8 cellular contexts compared by ENCODE assay signal in the genomic region with DNA sequence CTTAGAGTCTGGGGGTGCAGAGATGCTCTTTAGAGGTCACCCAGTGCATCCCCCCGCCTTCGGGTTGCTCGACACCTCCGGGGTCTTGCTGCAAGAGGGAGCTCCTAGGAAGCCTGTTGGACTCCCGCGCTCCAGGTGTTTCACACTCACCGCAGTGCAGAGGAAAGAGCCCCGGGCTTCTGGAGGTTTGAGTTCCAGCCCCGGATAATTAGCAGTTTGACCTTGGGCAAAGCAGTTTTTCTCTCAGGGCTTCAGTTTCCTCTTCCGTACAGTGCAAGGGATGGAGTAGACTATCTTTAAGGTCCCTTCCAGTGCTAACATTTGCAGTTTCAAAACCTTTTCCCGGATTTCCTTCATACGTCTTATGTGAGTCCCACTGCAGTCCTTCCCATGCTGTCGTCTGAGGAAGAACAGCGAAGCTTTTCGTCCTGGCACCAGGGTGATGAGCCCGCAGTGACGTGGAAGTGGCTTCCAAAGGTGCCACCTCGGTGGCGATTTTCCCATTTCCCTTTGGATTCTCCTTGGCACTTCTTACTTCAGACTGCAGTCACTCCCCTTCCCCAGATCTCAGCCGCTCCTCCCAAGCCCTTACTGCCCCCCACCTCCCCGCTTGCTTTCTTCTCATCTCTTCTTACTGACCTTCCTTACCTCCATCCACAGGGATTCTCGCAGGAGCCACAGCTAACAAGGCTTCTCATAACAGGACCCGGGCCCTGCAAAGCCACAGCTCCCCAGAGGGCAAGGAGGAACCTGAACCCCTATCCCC. TPM values are rescaled to one million over a fixed set of nuclear protein-coding genes. Genes with fewer than 3 reads are reported as not detected.
DNase-seq lines count a peak whose midpoint lies in the region; ATAC-seq and TF ChIP-seq lines count a peak whose summit lies in the region.

No MANE protein-coding gene starts in this region.

- H3K4me1 Mint-ChIP-seq in activated naive CD4-positive, alpha-beta T cell treated with anti-CD3 and anti-CD28 coated beads, Interleukin-2, amount 10 ng/mL, durations not matched to agents 7 days and 5 days = peaks cover 48% of the 10 kb centered on the region
- H3K4me1 Mint-ChIP-seq in activated CD4-positive, alpha-beta memory T cell treated with anti-CD3 and anti-CD28 coated beads, Interleukin-2, amount 10 ng/mL, durations not matched to agents 7 days and 5 days = peaks cover 49% of the 10 kb centered on the region

- no peak for TF ChIP-seq CTCF in spleen (IDR thresholded peaks at IDR 0.05 in 8 of 11, conservative IDR thresholded peaks at IDR 0.05 in 3 of 11)

- no peak for DNase-seq in activated naive CD4-positive, alpha-beta T cell treated with anti-CD3 and anti-CD28 coated beads, Interleukin-2, amount 10 ng/mL, durations not matched to agents 7 days and 5 days
- DNase-seq in activated naive CD4-positive, alpha-beta T cell (lab: John Stamatoyannopoulos, UW) = no peak
- no peak for DNase-seq in activated CD4-positive, alpha-beta memory T cell treated with anti-CD3 and anti-CD28 coated beads, Interleukin-2, amount 10 ng/mL, durations not matched to agents 7 days and 5 days
- no peak for DNase-seq in iPS DF 6.9 (ENCODE audit: low read depth, low spot score)
- no peak for DNase-seq in spleen
- no peak for DNase-seq in GM19240 (ENCODE audit: insufficient read length, low spot score)
- DNase-seq in stimulated activated CD4-positive, alpha-beta T cell treated with anti-CD3 and anti-CD28 coated beads, Interleukin-4, amount 100 ng/mL, for 24 hours = no peak

- POLR2A ChIA-PET in activated CD4-positive, alpha-beta memory T cell treated with anti-CD3 and anti-CD28 coated beads, Interleukin-2, amount 10 ng/mL, durations not matched to agents 7 days and 5 days (lab: Charles Lee) = interaction anchor here (0.6 to 10.7 kb wide), 13 partner anchors 13 to 141 kb away, joined by 3 to 299 read pairs (median 5); a partner anchor contains a TSS

- no peaks in the 10 kb centered on the region for H3K9me3 Mint-ChIP-seq in activated naive CD4-positive, alpha-beta T cell treated with anti-CD3 and anti-CD28 coated beads, Interleukin-2, amount 10 ng/mL, durations not matched to agents 7 days and 5 days
- H3K9me3 Mint-ChIP-seq in activated CD4-positive, alpha-beta memory T cell treated with anti-CD3 and anti-CD28 coated beads, Interleukin-2, amount 10 ng/mL, durations not matched to agents 7 days and 5 days = no peaks in the 10 kb centered on the region

- H3K27ac ChIP-seq in iPS DF 6.9 (ENCODE audit: low read length) (no peak overlapping the region), spleen (peak overlapping the region; percentile 14 to 90 (median 85))

- H3K9me3 ChIP-seq in iPS DF 6.9 (ENCODE audit: control insufficient read depth, insufficient read depth, low read length) = no peaks in the 10 kb centered on the region
- H3K9me3 ChIP-seq in spleen = no peaks in the 10 kb centered on the region

- intact Hi-C loops in spleen (cut with DNase I; ENCODE audit: low total_unique reads) = no loop called here

- ATAC-seq in HG03045 (IDR thresholded peaks at IDR 0.05; ENCODE audit: unreplicated experiment) = no peak

- H3K27me3 Mint-ChIP-seq in activated naive CD4-positive, alpha-beta T cell treated with anti-CD3 and anti-CD28 coated beads, Interleukin-2, amount 10 ng/mL, durations not matched to agents 7 days and 5 days = peaks cover 6% of the 10 kb centered on the region
- H3K27me3 Mint-ChIP-seq in activated CD4-positive, alpha-beta memory T cell treated with anti-CD3 and anti-CD28 coated beads, Interleukin-2, amount 10 ng/mL, durations not matched to agents 7 days and 5 days = no peaks in the 10 kb centered on the region

- H3K36me3 ChIP-seq in iPS DF 6.9 (ENCODE audit: control insufficient read depth, insufficient read depth, low read length) (peaks cover 17% of the 10 kb centered on the region; the same call in 1 of the 2 replicates), spleen (peaks cover 0 to 65% (median 44%) of the 10 kb centered on the region in 6 donors)

- CTCF ChIA-PET in activated naive CD4-positive, alpha-beta T cell treated with anti-CD3 and anti-CD28 coated beads, Interleukin-2, amount 10 ng/mL, durations not matched to agents 7 days and 5 days (lab: Charles Lee) = interaction anchor here (0.7 to 7.4 kb wide), 14 partner anchors 10 to 195 kb away, joined by 3 to 195 read pairs (median 8); a partner anchor contains a TSS
- CTCF ChIA-PET in activated CD4-positive, alpha-beta memory T cell treated with anti-CD3 and anti-CD28 coated beads, Interleukin-2, amount 10 ng/mL, durations not matched to agents 7 days and 5 days (lab: Charles Lee) = interaction anchor here (0.7 to 6.8 kb wide), 27 partner anchors 13 to 203 kb away, joined by 3 to 126 read pairs (median 5); a partner anchor contains a TSS

- H3K36me3 Mint-ChIP-seq in activated naive CD4-positive, alpha-beta T cell treated with anti-CD3 and anti-CD28 coated beads, Interleukin-2, amount 10 ng/mL, durations not matched to agents 7 days and 5 days = peaks cover 43% of the 10 kb centered on the region
- peaks cover 46% of the 10 kb centered on the region for H3K36me3 Mint-ChIP-seq in activated CD4-positive, alpha-beta memory T cell treated with anti-CD3 and anti-CD28 coated beads, Interleukin-2, amount 10 ng/mL, durations not matched to agents 7 days and 5 days (ENCODE audit: low read depth)

- peak overlapping the region; percentile 92 for H3K4me3 Mint-ChIP-seq in activated naive CD4-positive, alpha-beta T cell treated with anti-CD3 and anti-CD28 coated beads, Interleukin-2, amount 10 ng/mL, durations not matched to agents 7 days and 5 days
- peak overlapping the region; percentile 89 for H3K4me3 Mint-ChIP-seq in activated CD4-positive, alpha-beta memory T cell treated with anti-CD3 and anti-CD28 coated beads, Interleukin-2, amount 10 ng/mL, durations not matched to agents 7 days and 5 days

- no peak for TF ChIP-seq POLR2A in spleen (IDR thresholded peaks at IDR 0.05)

- H3K4me3 ChIP-seq in iPS DF 6.9 (ENCODE audit: low read length) = peak overlapping the region; percentile 91
- H3K4me3 ChIP-seq in spleen = peak overlapping the region; percentile 78 to 99 (median 91)

- H3K27me3 ChIP-seq in iPS DF 6.9 (ENCODE audit: control insufficient read depth, insufficient read depth, low read length) (no peaks in the 10 kb centered on the region), spleen (replicated peaks in 1 of 7) (no peaks in the 10 kb centered on the region)

- H3K27ac Mint-ChIP-seq in activated naive CD4-positive, alpha-beta T cell treated with anti-CD3 and anti-CD28 coated beads, Interleukin-2, amount 10 ng/mL, durations not matched to agents 7 days and 5 days = peak overlapping the region; percentile 91
- peak overlapping the region; percentile 75 for H3K27ac Mint-ChIP-seq in activated CD4-positive, alpha-beta memory T cell treated with anti-CD3 and anti-CD28 coated beads, Interleukin-2, amount 10 ng/mL, durations not matched to agents 7 days and 5 days

- H3K4me1 ChIP-seq in iPS DF 6.9 (ENCODE audit: control insufficient read depth, insufficient read depth, low read length) (0 out of 2 replicates have a peak, but pooled peaks cover 2% of the 10 kb centered on the region), spleen (peaks cover 34 to 87% (median 55%) of the 10 kb centered on the region in 6 donors)

- WGBS in iPS DF 6.9 (ENCODE audit: insufficient coverage, insufficient read length) = no CpG with 5 or more reads among the region's 23 CpGs
- 7 to 11% (median 8%) methylated on average over 23 of the region's 23 CpGs for WGBS in spleen, 5 donors

RNA-seq across cellular contexts. Expression of a gene that starts 0.6 kb away (rescaled TPM):
- 10 to 100 TPM; 30.1 to 31.8 TPM for total RNA-seq in activated CD4-positive, alpha-beta memory T cell treated with anti-CD3 and anti-CD28 coated beads, Interleukin-2, amount 10 ng/mL, durations not matched to agents 7 days and 5 days
- 10 to 100 TPM; 41.4 to 61.2 (median 47.7) TPM for total RNA-seq in spleen
- polyA plus RNA-seq in spleen = 10 to 100 TPM; 69.0 to 92.1 (median 83.5) TPM

RNA-seq across cellular contexts. Expression of a gene that starts 1.0 kb away (rescaled TPM):
- 10 to 100 TPM; 44.2 to 46.8 TPM for total RNA-seq in activated CD4-positive, alpha-beta memory T cell treated with anti-CD3 and anti-CD28 coated beads, Interleukin-2, amount 10 ng/mL, durations not matched to agents 7 days and 5 days
- total RNA-seq in spleen = 10 to 100 TPM; 55.6 to 84.6 (median 61.9) TPM
- polyA plus RNA-seq in spleen = 10 to 100 TPM; 54.1 to 93.8 (median 65.6) TPM

RNA-seq across cellular contexts. Expression of a gene that starts 10.1 kb away (rescaled TPM):
- under 1 TPM; 0.68 to 0.75 TPM for total RNA-seq in activated CD4-positive, alpha-beta memory T cell treated with anti-CD3 and anti-CD28 coated beads, Interleukin-2, amount 10 ng/mL, durations not matched to agents 7 days and 5 days
- 10 to 100 TPM in 1 of 7 donors, 1 to 10 TPM in 6; 2.6 to 13.9 (median 7.3) TPM for total RNA-seq in spleen
- polyA plus RNA-seq in spleen = 1 to 10 TPM; 1.4 to 9.0 (median 2.9) TPM

RNA-seq across cellular contexts. Expression of a gene that starts 21.4 kb away (rescaled TPM):
- 100 to 1,000 TPM; 105 to 107 TPM for total RNA-seq in activated CD4-positive, alpha-beta memory T cell treated with anti-CD3 and anti-CD28 coated beads, Interleukin-2, amount 10 ng/mL, durations not matched to agents 7 days and 5 days
- 100 to 1,000 TPM in 3 of 7 donors, 10 to 100 TPM in 4; 79.4 to 121 (median 95.9) TPM for total RNA-seq in spleen
- polyA plus RNA-seq in spleen = 10 to 100 TPM; 17.2 to 33.1 (median 27.4) TPM

RNA-seq across cellular contexts. Expression of a gene that starts 53.9 kb away (rescaled TPM):
- total RNA-seq in activated CD4-positive, alpha-beta memory T cell treated with anti-CD3 and anti-CD28 coated beads, Interleukin-2, amount 10 ng/mL, durations not matched to agents 7 days and 5 days = 100 to 1,000 TPM; 765 to 778 TPM
- total RNA-seq in spleen = 100 to 1,000 TPM; 344 to 554 (median 430) TPM
- 100 to 1,000 TPM; 262 to 317 (median 289) TPM for polyA plus RNA-seq in spleen
